ENCODE assay signal across 38 cellular contexts in genomic region chr6:154840363-154840762, GRCh38.
"Had no signal": no experiment of that assay in that cellular context is flagged by ENCODE, and none has a peak within 500 bp of the region (broad histone marks: within the 10 kb centered on the region; RNA-seq: fewer than 3 reads in every experiment).

No MANE protein-coding gene starts in this region.

- H3K36me3 ChIP-seq: adrenal gland, ascending aorta, brain microvascular endothelial cell, breast epithelium, cardiac muscle cell had no signal

- H3K4me1 Mint-ChIP-seq: activated naive CD4-positive, alpha-beta T cell treated with anti-CD3 and anti-CD28 coated beads, Interleukin-2, amount 10 ng/mL, durations not matched to agents 7 days and 5 days; activated T-helper 17 cell treated with anti-CD3 and anti-CD28 coated beads, Interleukin-2, amount 50 U/mL, for 72 hours had no signal

- H3K27ac ChIP-seq: adrenal gland, ascending aorta, body of pancreas, brain microvascular endothelial cell, breast epithelium, cardiac muscle cell had no signal

- ATAC-seq: activated naive CD4-positive, alpha-beta T cell treated with anti-CD3 and anti-CD28 coated beads, Interleukin-2, amount 50 U/mL, for 72 hours; activated naive CD8-positive, alpha-beta T cell treated with anti-CD3 and anti-CD28 coated beads, Interleukin-2, amount 50 U/mL, for 24 hours; activated T-cell treated with anti-CD3 and anti-CD28 coated beads, Interleukin-2, amount 50 U/mL, for 4 hours; activated T-cell treated with anti-CD3 and anti-CD28 coated beads, Interleukin-2, amount 50 U/mL, for 72 hours; activated T-helper 17 cell treated with anti-CD3 and anti-CD28 coated beads, Interleukin-2, amount 50 U/mL, for 72 hours; body of pancreas had no signal

- H3K27ac Mint-ChIP-seq: activated naive CD4-positive, alpha-beta T cell treated with anti-CD3 and anti-CD28 coated beads for 36 hours; activated naive CD4-positive, alpha-beta T cell treated with anti-CD3 and anti-CD28 coated beads, Interleukin-2, amount 10 ng/mL, durations not matched to agents 7 days and 5 days; activated naive CD8-positive, alpha-beta T cell; activated naive CD8-positive, alpha-beta T cell treated with anti-CD3 and anti-CD28 coated beads for 36 hours; activated naive CD8-positive, alpha-beta T cell treated with anti-CD3 and anti-CD28 coated beads, Interleukin-2, amount 10 ng/mL, durations not matched to agents 7 days and 5 days; activated naive CD8-positive, alpha-beta T cell treated with anti-CD3 and anti-CD28 coated beads, Interleukin-2, amount 50 U/mL, for 24 hours; activated T-cell treated with anti-CD3 and anti-CD28 coated beads, Interleukin-2, amount 50 U/mL, for 24 hours; activated T-cell treated with anti-CD3 and anti-CD28 coated beads, Interleukin-2, amount 50 U/mL, for 72 hours; activated T-helper 1 cell treated with anti-CD3 and anti-CD28 coated beads, Interleukin-12 subunit alpha, Interleukin-12 subunit beta, Interleukin-2, Interleukin-4 antibody, amounts not matched to agents 30 ng/mL and 10 ng/mL and 1 ng/mL, durations not matched to agents 14 hours and 24 hours and 36 hours; activated T-helper 17 cell treated with anti-CD3 and anti-CD28 coated beads, Interleukin-2, amount 50 U/mL, for 72 hours; activated T-helper 2 cell treated with anti-CD3 and anti-CD28 coated beads, Interferon-gamma antibody, Interleukin-2, Interleukin-4, amounts not matched to agents 10 μg/mL and 5 μg/mL and 100 μg/mL, durations not matched to agents 14 hours and 24 hours and 36 hours had no signal

- H3K9me3 Mint-ChIP-seq: activated naive CD4-positive, alpha-beta T cell treated with anti-CD3 and anti-CD28 coated beads for 36 hours; activated naive CD4-positive, alpha-beta T cell treated with anti-CD3 and anti-CD28 coated beads, Interleukin-2, amount 10 ng/mL, durations not matched to agents 7 days and 5 days; activated naive CD4-positive, alpha-beta T cell treated with anti-CD3 and anti-CD28 coated beads, Interleukin-2, amount 50 U/mL, for 24 hours; activated naive CD4-positive, alpha-beta T cell treated with anti-CD3 and anti-CD28 coated beads, Interleukin-2, amount 50 U/mL, for 72 hours; activated naive CD8-positive, alpha-beta T cell treated with anti-CD3 and anti-CD28 coated beads for 36 hours; activated naive CD8-positive, alpha-beta T cell treated with anti-CD3 and anti-CD28 coated beads, Interleukin-2, amount 10 ng/mL, durations not matched to agents 7 days and 5 days; activated naive CD8-positive, alpha-beta T cell treated with anti-CD3 and anti-CD28 coated beads, Interleukin-2, amount 50 U/mL, for 24 hours; activated T-cell treated with anti-CD3 and anti-CD28 coated beads, Interleukin-2, amount 50 U/mL, for 24 hours; activated T-cell treated with anti-CD3 and anti-CD28 coated beads, Interleukin-2, amount 50 U/mL, for 4 hours; activated T-cell treated with anti-CD3 and anti-CD28 coated beads, Interleukin-2, amount 50 U/mL, for 72 hours; activated T-helper 1 cell treated with anti-CD3 and anti-CD28 coated beads, Interleukin-12 subunit alpha, Interleukin-12 subunit beta, Interleukin-2, Interleukin-4 antibody, amounts not matched to agents 30 ng/mL and 10 ng/mL and 1 ng/mL, durations not matched to agents 14 hours and 24 hours and 36 hours; activated T-helper 17 cell treated with anti-CD3 and anti-CD28 coated beads, Interleukin-2, amount 50 U/mL, for 72 hours; activated T-helper 2 cell treated with anti-CD3 and anti-CD28 coated beads, Interferon-gamma antibody, Interleukin-2, Interleukin-4, amounts not matched to agents 10 μg/mL and 5 μg/mL and 100 μg/mL, durations not matched to agents 14 hours and 24 hours and 36 hours; brain; central memory CD8-positive, alpha-beta T cell had no signal

- H3K4me3 Mint-ChIP-seq: activated naive CD4-positive, alpha-beta T cell treated with anti-CD3 and anti-CD28 coated beads for 36 hours; activated naive CD4-positive, alpha-beta T cell treated with anti-CD3 and anti-CD28 coated beads, Interleukin-2, amount 10 ng/mL, durations not matched to agents 7 days and 5 days; activated naive CD4-positive, alpha-beta T cell treated with anti-CD3 and anti-CD28 coated beads, Interleukin-2, amount 50 U/mL, for 24 hours; activated naive CD8-positive, alpha-beta T cell; activated naive CD8-positive, alpha-beta T cell treated with anti-CD3 and anti-CD28 coated beads for 36 hours; activated naive CD8-positive, alpha-beta T cell treated with anti-CD3 and anti-CD28 coated beads, Interleukin-2, amount 10 ng/mL, durations not matched to agents 7 days and 5 days; activated naive CD8-positive, alpha-beta T cell treated with anti-CD3 and anti-CD28 coated beads, Interleukin-2, amount 50 U/mL, for 24 hours; activated T-cell treated with anti-CD3 and anti-CD28 coated beads, Interleukin-2, amount 50 U/mL, for 24 hours; activated T-cell treated with anti-CD3 and anti-CD28 coated beads, Interleukin-2, amount 50 U/mL, for 4 hours; activated T-cell treated with anti-CD3 and anti-CD28 coated beads, Interleukin-2, amount 50 U/mL, for 72 hours; activated T-helper 1 cell treated with anti-CD3 and anti-CD28 coated beads, Interleukin-12 subunit alpha, Interleukin-12 subunit beta, Interleukin-2, Interleukin-4 antibody, amounts not matched to agents 30 ng/mL and 10 ng/mL and 1 ng/mL, durations not matched to agents 14 hours and 24 hours and 36 hours; activated T-helper 17 cell treated with anti-CD3 and anti-CD28 coated beads, Interleukin-2, amount 50 U/mL, for 72 hours; brain; central memory CD8-positive, alpha-beta T cell had no signal

- H3K4me1 ChIP-seq: breast epithelium had no signal

- H3K27me3 Mint-ChIP-seq: activated naive CD4-positive, alpha-beta T cell treated with anti-CD3 and anti-CD28 coated beads, Interleukin-2, amount 10 ng/mL, durations not matched to agents 7 days and 5 days; activated naive CD4-positive, alpha-beta T cell treated with anti-CD3 and anti-CD28 coated beads, Interleukin-2, amount 50 U/mL, for 24 hours; activated naive CD8-positive, alpha-beta T cell; activated naive CD8-positive, alpha-beta T cell treated with anti-CD3 and anti-CD28 coated beads for 36 hours; activated naive CD8-positive, alpha-beta T cell treated with anti-CD3 and anti-CD28 coated beads, Interleukin-2, amount 10 ng/mL, durations not matched to agents 7 days and 5 days; activated naive CD8-positive, alpha-beta T cell treated with anti-CD3 and anti-CD28 coated beads, Interleukin-2, amount 50 U/mL, for 24 hours; activated T-cell treated with anti-CD3 and anti-CD28 coated beads, Interleukin-2, amount 50 U/mL, for 24 hours; activated T-helper 17 cell treated with anti-CD3 and anti-CD28 coated beads, Interleukin-2, amount 50 U/mL, for 72 hours; brain; central memory CD8-positive, alpha-beta T cell had no signal

- H3K27me3 ChIP-seq: adrenal gland, ascending aorta, body of pancreas, brain microvascular endothelial cell, breast epithelium, cardiac muscle cell had no signal

- H3K9me3 ChIP-seq: adrenal gland, ascending aorta, body of pancreas, breast epithelium had no signal

- DNase-seq: activated effector memory CD4-positive, alpha-beta T cell treated with anti-CD3 and anti-CD28 coated beads, Interleukin-2, amount 50 U/mL, for 16 hours; activated effector memory CD4-positive, alpha-beta T cell treated with Interleukin-2 at 50 U/mL for 16 hours; activated gamma-delta T cell; activated gamma-delta T cell treated with Interleukin-2 at 50 U/mL for 16 hours; activated naive CD4-positive, alpha-beta T cell; activated naive CD4-positive, alpha-beta T cell treated with anti-CD3 and anti-CD28 coated beads for 36 hours; activated naive CD4-positive, alpha-beta T cell treated with anti-CD3 and anti-CD28 coated beads, Interleukin-2, amount 10 ng/mL, durations not matched to agents 7 days and 5 days; activated naive CD4-positive, alpha-beta T cell treated with anti-CD3 and anti-CD28 coated beads, Interleukin-2, amount 50 U/mL, for 16 hours; activated naive CD4-positive, alpha-beta T cell treated with Interleukin-2 at 50 U/mL for 16 hours; activated naive CD8-positive, alpha-beta T cell treated with anti-CD3 and anti-CD28 coated beads for 36 hours; activated naive CD8-positive, alpha-beta T cell treated with anti-CD3 and anti-CD28 coated beads, Interleukin-2, amount 10 ng/mL, durations not matched to agents 7 days and 5 days; activated naive CD8-positive, alpha-beta T cell treated with anti-CD3 and anti-CD28 coated beads, Interleukin-2, amount 50 U/mL, for 24 hours; activated T-cell treated with anti-CD3 and anti-CD28 coated beads, Interleukin-2, amount 50 U/mL, for 24 hours; activated T-cell treated with anti-CD3 and anti-CD28 coated beads, Interleukin-2, amount 50 U/mL, for 4 hours; activated T-cell treated with anti-CD3 and anti-CD28 coated beads, Interleukin-2, amount 50 U/mL, for 48 hours; activated T-cell treated with anti-CD3 and anti-CD28 coated beads, Interleukin-2, amount 50 U/mL, for 72 hours; adrenal gland; amniotic stem cell; amygdala; anterior cingulate cortex; aorta; body of pancreas; brain microvascular endothelial cell; caudate nucleus; central memory CD4-positive, alpha-beta T cell; cerebellar nuclear complex had no signal

- H3K4me3 ChIP-seq: adrenal gland, ascending aorta, body of pancreas, breast epithelium, cardiac muscle cell had no signal

- FAIRE-seq: astrocyte had no signal
